8 cellular contexts compared by ENCODE assay signal in the genomic region with DNA sequence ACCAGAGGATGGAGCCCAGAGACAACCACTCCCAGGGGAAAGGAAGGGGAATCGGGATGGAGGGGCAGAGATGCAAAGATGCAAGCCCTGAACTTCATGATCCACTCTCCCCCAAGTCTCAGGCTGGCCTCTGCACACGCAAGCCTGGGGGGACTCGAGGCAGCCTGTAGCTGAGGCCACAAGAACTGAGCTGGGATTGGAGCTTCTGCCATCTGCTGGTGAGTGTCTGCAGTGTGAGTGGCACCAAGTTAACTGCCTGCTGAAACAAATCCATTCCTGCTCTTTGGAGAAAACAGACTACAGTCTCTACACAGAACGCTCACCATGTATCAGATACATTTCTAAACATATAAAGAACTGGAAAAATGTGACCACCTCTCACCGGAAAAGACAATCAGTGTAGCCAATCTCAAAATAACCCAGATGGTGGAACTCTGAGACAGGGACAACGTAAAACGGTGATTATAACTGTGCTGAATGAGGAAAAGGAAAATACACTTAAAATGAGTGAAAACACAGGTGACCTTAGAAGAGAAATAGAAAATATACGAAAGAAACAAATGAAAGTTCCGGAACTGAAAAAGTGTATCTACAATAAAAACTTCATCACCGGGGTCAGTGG.
DNase-seq lines count a peak whose midpoint lies in the region; ATAC-seq, FAIRE-seq and TF ChIP-seq lines count a peak whose summit lies in the region.

No MANE protein-coding gene starts in this region.

- DNase-seq in DMS114 treated with DMSO at 0.1 percent for 48 hours (lab: John Stamatoyannopoulos, UW; ENCODE audit: unreplicated experiment), result peak; percentile 51
- peak; percentile 83 for DNase-seq in HuH-7 (ENCODE audit: low spot score)
- DNase-seq in SKM-1 (lab: John Stamatoyannopoulos, UW; ENCODE audit: unreplicated experiment), result peak; percentile 25
- DNase-seq in K562 (ENCODE audit: extremely low read depth in 1 of 4, low spot score in 3 of 4), result peak; percentile 57 to 66 (median 62)
- peak; percentile 41 for DNase-seq in iPS DF 6.9 (ENCODE audit: low read depth, low spot score)
- peak; percentile 61 for DNase-seq in stimulated activated CD8-positive, alpha-beta memory T cell treated with anti-CD3 and anti-CD28 coated beads, Interleukin-4, amount 100 ng/mL, for 48 hours
- DNase-seq in posterior vena cava (ENCODE audit: low spot score), result no peak

- CTCF ChIA-PET in K562 (lab: Yijun Ruan, JAX; ENCODE audit: low intra/inter-chr PET ratio), result interaction anchor here (0.6 to 2.7 kb wide), 2 partner anchors 139 to 282 kb away, joined by 3 to 9 read pairs; no protein-coding TSS in a partner anchor

- no peak overlapping the region for H2AFZ ChIP-seq in K562 (ENCODE audit: low read depth, low read length)

- TF ChIP-seq RAD21 in K562 (CRISPR knock-in tag; conservative IDR thresholded peaks at IDR 0.05 in 1 of 2, IDR thresholded peaks at IDR 0.05 in 1 of 2), result peak; percentile 48 to 69

- intact Hi-C loops in K562 (cut with micrococcal nuclease), result loop anchor here (1.0 kb wide), 1 partner anchor 139 kb away; no protein-coding TSS in a partner anchor
- intact Hi-C loops in posterior vena cava (cut with DNase I), result no loop called here

- H3K9ac ChIP-seq in K562 (ENCODE audit: insufficient read depth in 1 of 2, low read depth in 2 of 2, low read length in 2 of 2), result no peak overlapping the region

- H3K27ac ChIP-seq in K562 (ENCODE audit: extremely low read depth, low read depth, low read length), result no peak overlapping the region
- H3K27ac ChIP-seq in iPS DF 6.9 (ENCODE audit: low read length), result no peak overlapping the region

- TF ChIP-seq POLR2A in K562 (conservative IDR thresholded peaks at IDR 0.05), result no peak

- no peak overlapping the region for H3K4me3 ChIP-seq in K562
- no peak overlapping the region for H3K4me3 ChIP-seq in iPS DF 6.9 (ENCODE audit: low read length)

- no peaks in the 10 kb centered on the region for H3K79me2 ChIP-seq in K562 (ENCODE audit: control insufficient read depth, insufficient read depth, low read length)

- peak; percentile 70 to 77 (median 76) for TF ChIP-seq CTCF in K562 (IDR thresholded peaks at IDR 0.05 in 2 of 3, conservative IDR thresholded peaks at IDR 0.05 in 1 of 3; ENCODE audit: insufficient read depth in 2 of 3, low read depth in 1 of 3, low read length in 3 of 3)

- in situ Hi-C loops in K562 (cut with MboI), result loop anchor here (10.0 to 25.0 kb wide), 2 partner anchors 342 to 774 kb away; partner anchors contain the start of gene CYP4F8

- H3K9me3 ChIP-seq in K562 (replicated peaks; ENCODE audit: control insufficient read depth, insufficient read depth, low read depth, low read length) (no peaks in the 10 kb centered on the region), iPS DF 6.9 (ENCODE audit: control insufficient read depth, insufficient read depth, low read length) (no peaks in the 10 kb centered on the region)

- POLR2A ChIA-PET in K562 (lab: Yijun Ruan, JAX), result interaction anchor here (1.0 kb wide), 1 partner anchor 74 kb away, joined by 5 read pairs; no protein-coding TSS in a partner anchor

- WGBS in K562 (ENCODE audit: insufficient coverage, low coverage, missing lambda C conversion rate), result 59% methylated on average over 10 of the region's 10 CpGs
- WGBS in iPS DF 6.9 (ENCODE audit: insufficient coverage, insufficient read length), result no CpG with 5 or more reads among the region's 10 CpGs

- H3K4me1 ChIP-seq in K562 (replicated peaks in 1 of 2; ENCODE audit: control insufficient read depth in 2 of 2, insufficient read depth in 2 of 2, low read length in 2 of 2), result peaks cover 0 to 7% of the 10 kb centered on the region in 2 experiments; a peak in 1 of 5 replicates
- H3K4me1 ChIP-seq in iPS DF 6.9 (ENCODE audit: control insufficient read depth, insufficient read depth, low read length), result no peaks in the 10 kb centered on the region

- peak; percentile 92 for ATAC-seq in K562
- ATAC-seq in HG02588 (IDR thresholded peaks at IDR 0.05; ENCODE audit: unreplicated experiment), result no peak

- no peak overlapping the region for H3K4me2 ChIP-seq in K562 (ENCODE audit: insufficient read depth, low read length)

- no peaks in the 10 kb centered on the region for H4K20me1 ChIP-seq in K562 (replicated peaks; ENCODE audit: control insufficient read depth, insufficient read depth, low read length)

- no peak for TF ChIP-seq EP300 in K562 (IDR thresholded peaks at IDR 0.05; ENCODE audit: low read length)

- BruUV-seq in K562 (replicated peaks; lab: Mats Ljungman, UMichigan), result no TSS peak

- no peaks in the 10 kb centered on the region for H3K27me3 ChIP-seq in K562 (ENCODE audit: control insufficient read depth in 2 of 2, insufficient read depth in 2 of 2, low read length in 2 of 2)
- H3K27me3 ChIP-seq in iPS DF 6.9 (ENCODE audit: control insufficient read depth, insufficient read depth, low read length), result no peaks in the 10 kb centered on the region

- H3K36me3 ChIP-seq in K562 (ENCODE audit: control insufficient read depth, insufficient read depth, low read length) (peaks cover 63% of the 10 kb centered on the region; the same call in 2 of the 3 replicates), iPS DF 6.9 (ENCODE audit: control insufficient read depth, insufficient read depth, low read length) (peaks cover 11% of the 10 kb centered on the region)

- FAIRE-seq in K562 (lab: Jason Lieb, UNC), result peak; percentile 81

- no peaks in the 10 kb centered on the region for H3K9me1 ChIP-seq in K562 (ENCODE audit: control insufficient read depth, insufficient read depth, low read length)

TF ChIP-seq in K562, 482 proteins besides CTCF, POLR2A, EP300 and RAD21:
- TF ChIP-seq STAG1 (CRISPR knock-in tag; IDR thresholded peaks at IDR 0.05; ENCODE audit: borderline replicate concordance) (peak; percentile 43; the same call in 1 of the 2 replicates), ZNF217 (CRISPR knock-in tag; IDR thresholded peaks at IDR 0.05) (no peak), SMC3 (conservative IDR thresholded peaks at IDR 0.05; ENCODE audit: insufficient read depth, low read depth, low read length) (peak; percentile 61), EWSR1 (IDR thresholded peaks at IDR 0.05; ENCODE audit: borderline replicate concordance, low read depth, partially characterized antibody) (no peak), CREM (IDR thresholded peaks at IDR 0.05; ENCODE audit: low read depth) (0 out of 2 replicates have a peak, but pooled peaks have one; percentile 22)
- TF ChIP-seq, protein P1, sequence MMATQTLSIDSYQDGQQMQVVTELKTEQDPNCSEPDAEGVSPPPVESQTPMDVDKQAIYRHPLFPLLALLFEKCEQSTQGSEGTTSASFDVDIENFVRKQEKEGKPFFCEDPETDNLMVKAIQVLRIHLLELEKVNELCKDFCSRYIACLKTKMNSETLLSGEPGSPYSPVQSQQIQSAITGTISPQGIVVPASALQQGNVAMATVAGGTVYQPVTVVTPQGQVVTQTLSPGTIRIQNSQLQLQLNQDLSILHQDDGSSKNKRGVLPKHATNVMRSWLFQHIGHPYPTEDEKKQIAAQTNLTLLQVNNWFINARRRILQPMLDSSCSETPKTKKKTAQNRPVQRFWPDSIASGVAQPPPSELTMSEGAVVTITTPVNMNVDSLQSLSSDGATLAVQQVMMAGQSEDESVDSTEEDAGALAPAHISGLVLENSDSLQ (IDR thresholded peaks at IDR 0.05), result peak; percentile 26; the same call in 1 of the 2 replicates
TF ChIP-seq in K562: peak in this region for 4.
